21 cellular contexts compared by ENCODE assay signal in the genomic region with DNA sequence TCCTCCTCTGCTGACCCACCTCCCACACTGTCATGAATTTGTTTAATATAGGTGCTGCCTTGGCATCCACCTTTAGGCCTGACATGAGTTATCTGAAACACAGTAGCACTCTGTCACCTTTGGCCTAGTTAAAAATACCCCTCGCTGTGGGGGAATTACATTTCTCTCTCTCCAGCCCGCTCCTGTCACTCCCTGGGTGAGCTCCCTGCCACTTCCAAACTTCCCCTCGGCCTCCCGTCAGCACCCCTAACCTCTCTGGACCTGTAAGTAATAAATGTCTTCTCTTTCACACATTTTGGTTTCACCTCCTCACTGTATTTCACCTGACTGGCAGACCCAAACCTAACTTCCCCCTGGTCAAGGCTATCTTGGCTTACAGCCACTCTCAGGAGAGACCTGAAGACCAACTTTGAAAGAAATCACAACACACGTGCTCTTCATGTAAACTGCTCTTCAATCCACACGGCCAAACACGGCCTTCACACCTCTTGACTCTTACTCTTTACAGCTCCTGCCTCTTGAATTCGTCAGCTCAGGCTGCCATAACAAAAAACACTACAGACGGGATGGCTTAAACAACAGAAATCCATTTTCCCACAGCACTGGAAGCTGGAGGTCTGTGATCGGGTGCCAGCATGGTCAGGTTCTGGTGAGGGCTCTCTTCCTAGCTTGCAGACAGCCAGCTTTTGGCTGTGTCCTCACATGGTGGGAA.
"Had no signal": no experiment of that assay in that cellular context is flagged by ENCODE, and none has a peak within 500 bp of the region (broad histone marks: within the 10 kb centered on the region; RNA-seq: fewer than 3 reads in every experiment).

No MANE protein-coding gene starts in this region.

- ATAC-seq: activated CD8-positive, alpha-beta T cell treated with anti-CD3 and anti-CD28 coated beads, Interleukin-2, amount 10 ng/mL, durations not matched to agents 7 days and 5 days; activated T-cell treated with anti-CD3 and anti-CD28 coated beads, Interleukin-2, amount 50 U/mL, for 72 hours; effector memory CD8-positive, alpha-beta T cell; left lung; stimulated activated naive B cell treated with anti-CD40 and anti-IgM and Interleukin-4, amounts not matched to agents 10 μg/mL and 1 μg/mL and 100 μg/mL, for 72 hours had no signal

- H3K9me3 ChIP-seq: left lung, transverse colon had no signal

- H3K27ac ChIP-seq: brain microvascular endothelial cell, epithelial cell of prostate, left lung, SK-N-MC had no signal

- H3K36me3 Mint-ChIP-seq: activated naive CD8-positive, alpha-beta T cell treated with anti-CD3 and anti-CD28 coated beads for 36 hours; stimulated activated naive B cell treated with anti-CD40 and anti-IgM and Interleukin-4, amounts not matched to agents 10 μg/mL and 1 μg/mL and 100 μg/mL, for 72 hours had no signal

- H3K27ac Mint-ChIP-seq: activated CD4-positive, alpha-beta T cell treated with anti-CD3 and anti-CD28 coated beads, Interleukin-2, amount 10 ng/mL, durations not matched to agents 24 days and 14 days; activated CD8-positive, alpha-beta T cell treated with anti-CD3 and anti-CD28 coated beads, Interleukin-2, amount 10 ng/mL, durations not matched to agents 7 days and 5 days; activated naive CD8-positive, alpha-beta T cell treated with anti-CD3 and anti-CD28 coated beads for 36 hours; activated T-cell treated with anti-CD3 and anti-CD28 coated beads, Interleukin-2, amount 50 U/mL, for 72 hours; dendritic cell treated with granulocyte-macrophage colony-stimulating factor and Interleukin-4, amounts not matched to agents 40 ng/mL and 50 ng/mL, for 4 days; effector memory CD8-positive, alpha-beta T cell; nephron progenitor cell; progenitor cell of endocrine pancreas had no signal

- H3K4me1 ChIP-seq: left lung had no signal

- H3K27me3 ChIP-seq: left lung, transverse colon had no signal

- H3K36me3 ChIP-seq: brain microvascular endothelial cell, left lung, transverse colon had no signal

- DNase-seq: activated CD4-positive, alpha-beta T cell treated with anti-CD3 and anti-CD28 coated beads, Interleukin-2, amount 10 ng/mL, durations not matched to agents 24 days and 14 days; activated CD4-positive, CD25-positive, alpha-beta regulatory T cell; activated CD8-positive, alpha-beta memory T cell treated with anti-CD3 and anti-CD28 coated beads, Interleukin-2, amount 50 U/mL, for 48 hours; activated CD8-positive, alpha-beta T cell treated with anti-CD3 and anti-CD28 coated beads, Interleukin-2, amount 10 ng/mL, durations not matched to agents 7 days and 5 days; activated gamma-delta T cell; activated naive CD8-positive, alpha-beta T cell treated with anti-CD3 and anti-CD28 coated beads for 36 hours; activated T-cell treated with anti-CD3 and anti-CD28 coated beads, Interleukin-2, amount 50 U/mL, for 72 hours; brain microvascular endothelial cell; effector memory CD8-positive, alpha-beta T cell; left lung; mesenchymal stem cell; nephron progenitor cell; stimulated activated CD4-positive, alpha-beta T cell treated with anti-CD3 and anti-CD28 coated beads, Interleukin-2, amount 100 ng/mL, for 48 hours; stimulated activated naive B cell treated with anti-CD40 and anti-IgM and Interleukin-4, amounts not matched to agents 10 μg/mL and 1 μg/mL and 100 μg/mL, for 72 hours; transverse colon had no signal

- H3K9me3 Mint-ChIP-seq: activated CD4-positive, alpha-beta T cell treated with anti-CD3 and anti-CD28 coated beads, Interleukin-2, amount 10 ng/mL, durations not matched to agents 24 days and 14 days; activated naive CD8-positive, alpha-beta T cell treated with anti-CD3 and anti-CD28 coated beads for 36 hours; activated T-cell treated with anti-CD3 and anti-CD28 coated beads, Interleukin-2, amount 50 U/mL, for 72 hours; dendritic cell treated with granulocyte-macrophage colony-stimulating factor and Interleukin-4, amounts not matched to agents 40 ng/mL and 50 ng/mL, for 4 days; effector memory CD8-positive, alpha-beta T cell; nephron progenitor cell; stimulated activated naive B cell treated with anti-CD40 and anti-IgM and Interleukin-4, amounts not matched to agents 10 μg/mL and 1 μg/mL and 100 μg/mL, for 72 hours had no signal

- H3K4me3 ChIP-seq: left lung, SK-N-MC, transverse colon had no signal

- H3K4me3 Mint-ChIP-seq: activated CD4-positive, alpha-beta T cell treated with anti-CD3 and anti-CD28 coated beads, Interleukin-2, amount 10 ng/mL, durations not matched to agents 24 days and 14 days; activated CD8-positive, alpha-beta T cell treated with anti-CD3 and anti-CD28 coated beads, Interleukin-2, amount 10 ng/mL, durations not matched to agents 7 days and 5 days; activated naive CD8-positive, alpha-beta T cell treated with anti-CD3 and anti-CD28 coated beads for 36 hours; activated T-cell treated with anti-CD3 and anti-CD28 coated beads, Interleukin-2, amount 50 U/mL, for 72 hours; dendritic cell treated with granulocyte-macrophage colony-stimulating factor and Interleukin-4, amounts not matched to agents 40 ng/mL and 50 ng/mL, for 4 days; effector memory CD8-positive, alpha-beta T cell; nephron progenitor cell; stimulated activated naive B cell treated with anti-CD40 and anti-IgM and Interleukin-4, amounts not matched to agents 10 μg/mL and 1 μg/mL and 100 μg/mL, for 72 hours had no signal

- FAIRE-seq: frontal cortex, islet of Langerhans had no signal

- H3K4me1 Mint-ChIP-seq: activated CD4-positive, alpha-beta T cell treated with anti-CD3 and anti-CD28 coated beads, Interleukin-2, amount 10 ng/mL, durations not matched to agents 24 days and 14 days; activated naive CD8-positive, alpha-beta T cell treated with anti-CD3 and anti-CD28 coated beads for 36 hours; stimulated activated naive B cell treated with anti-CD40 and anti-IgM and Interleukin-4, amounts not matched to agents 10 μg/mL and 1 μg/mL and 100 μg/mL, for 72 hours had no signal
